ENCODE assay signal across 9 cellular contexts in the genomic region with DNA sequence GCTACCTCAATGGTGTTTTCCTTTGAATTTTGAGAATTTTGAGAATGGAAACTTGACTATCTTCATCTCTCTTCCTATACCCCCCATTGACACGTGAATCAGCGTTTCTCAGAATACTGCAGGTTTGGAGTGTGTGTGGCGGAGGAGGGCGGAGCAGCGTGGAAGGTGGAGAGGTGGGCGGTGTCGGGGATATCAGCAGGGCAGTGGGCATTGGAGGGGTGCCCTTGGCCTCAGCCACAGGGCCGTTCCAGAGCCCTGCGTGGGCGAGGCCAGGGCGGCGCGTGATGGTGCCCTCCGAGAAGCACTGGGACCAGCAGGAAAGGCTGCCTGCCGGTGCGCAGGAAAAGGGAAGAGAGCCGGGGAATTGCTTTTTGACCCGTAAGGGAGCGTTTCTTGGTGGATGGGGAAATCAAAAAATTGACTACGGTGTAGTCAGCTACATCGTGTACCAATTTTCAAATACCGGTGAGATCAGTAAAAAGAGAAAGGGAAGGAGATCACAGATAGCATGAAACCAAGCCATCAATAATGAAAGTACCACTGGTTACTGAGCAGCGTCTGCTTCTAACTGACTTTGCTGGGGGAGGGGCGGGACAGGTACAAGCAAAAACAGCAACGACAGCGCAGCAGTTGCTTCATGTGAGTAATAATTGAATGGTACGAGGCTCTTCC.
DNase-seq lines count a peak whose midpoint lies in the region; ATAC-seq and TF ChIP-seq lines count a peak whose summit lies in the region.
"Had no signal": no experiment of that assay in that cellular context is flagged by ENCODE, and none has a peak within 500 bp of the region (broad histone marks: within the 10 kb centered on the region; RNA-seq: fewer than 3 reads in every experiment).

No MANE protein-coding gene starts in this region.

- POLR2A ChIA-PET in CD8-positive, alpha-beta T cell (lab: Charles Lee) = no interaction called here
- POLR2A ChIA-PET in activated naive CD8-positive, alpha-beta T cell treated with anti-CD3 and anti-CD28 coated beads, Interleukin-2, amount 10 ng/mL, durations not matched to agents 7 days and 5 days (lab: Charles Lee) = no interaction called here

- no peak overlapping the region for H3K4me3 ChIP-seq in CD8-positive, alpha-beta T cell (ENCODE audit: low read depth, low read length)
- H3K4me3 ChIP-seq in body of pancreas = no peak overlapping the region

- no peaks in the 10 kb centered on the region for H3K27me3 Mint-ChIP-seq in CD8-positive, alpha-beta T cell (ENCODE audit: low read depth)
- H3K27me3 Mint-ChIP-seq in IgD-negative memory B cell (peaks cover 10% of the 10 kb centered on the region), progenitor cell of endocrine pancreas (peaks cover 18% of the 10 kb centered on the region)
- H3K27me3 Mint-ChIP-seq in activated naive CD8-positive, alpha-beta T cell treated with anti-CD3 and anti-CD28 coated beads, Interleukin-2, amount 10 ng/mL, durations not matched to agents 7 days and 5 days = peaks cover 7% of the 10 kb centered on the region

- H3K27ac Mint-ChIP-seq in CD8-positive, alpha-beta T cell = peak overlapping the region; percentile 72
- peak overlapping the region in 2 of 3 donors; percentile 4 to 9 for H3K27ac Mint-ChIP-seq in IgD-negative memory B cell
- peak overlapping the region; percentile 37 for H3K27ac Mint-ChIP-seq in activated naive CD8-positive, alpha-beta T cell treated with anti-CD3 and anti-CD28 coated beads, Interleukin-2, amount 10 ng/mL, durations not matched to agents 7 days and 5 days
- H3K27ac Mint-ChIP-seq in progenitor cell of endocrine pancreas = no peak overlapping the region

- no peaks in the 10 kb centered on the region for H3K36me3 ChIP-seq in CD8-positive, alpha-beta T cell (ENCODE audit: insufficient read depth, low read length)
- no peaks in the 10 kb centered on the region for H3K36me3 ChIP-seq in body of pancreas (replicated peaks in 1 of 2; ENCODE audit: insufficient read depth in 1 of 2, low read depth in 2 of 2)
- H3K36me3 ChIP-seq: heart right ventricle had no signal

- CTCF ChIA-PET in CD8-positive, alpha-beta T cell (lab: Charles Lee) = interaction anchor here (1.3 kb wide), 1 partner anchor 19 kb away, joined by 3 read pairs; no protein-coding TSS in a partner anchor

- no peaks in the 10 kb centered on the region for H3K9me3 Mint-ChIP-seq in CD8-positive, alpha-beta T cell
- no peaks in the 10 kb centered on the region for H3K9me3 Mint-ChIP-seq in IgD-negative memory B cell
- peaks cover 6% of the 10 kb centered on the region for H3K9me3 Mint-ChIP-seq in activated naive CD8-positive, alpha-beta T cell treated with anti-CD3 and anti-CD28 coated beads, Interleukin-2, amount 10 ng/mL, durations not matched to agents 7 days and 5 days
- H3K9me3 Mint-ChIP-seq in progenitor cell of endocrine pancreas (ENCODE audit: low read depth) = peaks cover 6% of the 10 kb centered on the region

- H3K27me3 ChIP-seq in CD8-positive, alpha-beta T cell (ENCODE audit: insufficient read depth, low read length) = no peaks in the 10 kb centered on the region
- no peaks in the 10 kb centered on the region for H3K27me3 ChIP-seq in body of pancreas

- H3K4me1 Mint-ChIP-seq in CD8-positive, alpha-beta T cell (ENCODE audit: low read depth) = peaks cover 12% of the 10 kb centered on the region
- peaks cover 10 to 21% (median 20%) of the 10 kb centered on the region in 3 donors for H3K4me1 Mint-ChIP-seq in IgD-negative memory B cell
- H3K4me1 Mint-ChIP-seq in activated naive CD8-positive, alpha-beta T cell treated with anti-CD3 and anti-CD28 coated beads, Interleukin-2, amount 10 ng/mL, durations not matched to agents 7 days and 5 days = peaks cover 14% of the 10 kb centered on the region
- H3K4me1 Mint-ChIP-seq in progenitor cell of endocrine pancreas (ENCODE audit: low read depth) = peaks cover 3% of the 10 kb centered on the region

- peak in 2 of 7 experiments; percentile 42 to 44 for DNase-seq in CD8-positive, alpha-beta T cell
- DNase-seq in activated naive CD8-positive, alpha-beta T cell treated with anti-CD3 and anti-CD28 coated beads, Interleukin-2, amount 10 ng/mL, durations not matched to agents 7 days and 5 days = no peak
- DNase-seq in progenitor cell of endocrine pancreas (ENCODE audit: low spot score, unreplicated experiment) (no peak), body of pancreas (no peak), putamen (ENCODE audit: low spot score) (no peak), SIG-M5 (lab: John Stamatoyannopoulos, UW) (no peak)
- DNase-seq: heart right ventricle had no signal

- H3K4me3 Mint-ChIP-seq in CD8-positive, alpha-beta T cell = peak overlapping the region; percentile 83
- H3K4me3 Mint-ChIP-seq in IgD-negative memory B cell (peak overlapping the region; percentile 75 to 95 (median 91)), progenitor cell of endocrine pancreas (ENCODE audit: low read depth) (no peak overlapping the region)
- peak overlapping the region; percentile 46 for H3K4me3 Mint-ChIP-seq in activated naive CD8-positive, alpha-beta T cell treated with anti-CD3 and anti-CD28 coated beads, Interleukin-2, amount 10 ng/mL, durations not matched to agents 7 days and 5 days

- ATAC-seq in CD8-positive, alpha-beta T cell = peak; percentile 67
- ATAC-seq in GM21381 (IDR thresholded peaks at IDR 0.05; ENCODE audit: unreplicated experiment) (peak; percentile 78), body of pancreas (no peak)
- ATAC-seq in activated naive CD8-positive, alpha-beta T cell treated with anti-CD3 and anti-CD28 coated beads, Interleukin-2, amount 10 ng/mL, durations not matched to agents 7 days and 5 days (ENCODE audit: low read depth) = no peak
- ATAC-seq: heart right ventricle had no signal

- no peak for TF ChIP-seq POLR2A in body of pancreas (IDR thresholded peaks at IDR 0.05)

- no peak for TF ChIP-seq CTCF in CD8-positive, alpha-beta T cell (IDR thresholded peaks at IDR 0.05)
- TF ChIP-seq CTCF in progenitor cell of endocrine pancreas (IDR thresholded peaks at IDR 0.05; ENCODE audit: unreplicated experiment) = no peak
- TF ChIP-seq CTCF in body of pancreas (IDR thresholded peaks at IDR 0.05) = no peak

- H3K36me3 Mint-ChIP-seq in CD8-positive, alpha-beta T cell = peaks cover 4% of the 10 kb centered on the region
- no peaks in the 10 kb centered on the region for H3K36me3 Mint-ChIP-seq in IgD-negative memory B cell
- peaks cover 4% of the 10 kb centered on the region for H3K36me3 Mint-ChIP-seq in activated naive CD8-positive, alpha-beta T cell treated with anti-CD3 and anti-CD28 coated beads, Interleukin-2, amount 10 ng/mL, durations not matched to agents 7 days and 5 days
- no peaks in the 10 kb centered on the region for H3K36me3 Mint-ChIP-seq in progenitor cell of endocrine pancreas (ENCODE audit: insufficient read depth)

- 81 to 84% methylated on average over 27 of the region's 27 CpGs for WGBS in body of pancreas, 2 donors

- intact Hi-C loops in CD8-positive, alpha-beta T cell (cut with DNase I, micrococcal nuclease) = no loop called here
- intact Hi-C loops in body of pancreas (cut with DNase I) = no loop called here

- no peaks in the 10 kb centered on the region for H3K4me1 ChIP-seq in CD8-positive, alpha-beta T cell (ENCODE audit: insufficient read depth, low read length)
- H3K4me1 ChIP-seq in body of pancreas = no peaks in the 10 kb centered on the region

- no peak overlapping the region for H3K27ac ChIP-seq in CD8-positive, alpha-beta T cell (ENCODE audit: low read depth, low read length)
- no peak overlapping the region for H3K27ac ChIP-seq in body of pancreas

- H3K9me3 ChIP-seq in CD8-positive, alpha-beta T cell (ENCODE audit: low read length) = no peaks in the 10 kb centered on the region
- H3K9me3 ChIP-seq in body of pancreas = peaks cover 0 to 6% (median 0%) of the 10 kb centered on the region in 3 donors

Comparison
In these comparisons a context has a peak if more than half of its experiments do, and no peak if none do; other contexts are left out.
1. ATAC-seq: peak in CD8-positive, alpha-beta T cell (single experiment) and GM21381 (single experiment); none in activated naive CD8-positive, alpha-beta T cell treated with anti-CD3 and anti-CD28 coated beads, Interleukin-2, amount 10 ng/mL, durations not matched to agents 7 days and 5 days (single experiment) and body of pancreas (single experiment).